Comparison of ENCODE assay signal across 7 cellular contexts in the genomic region with DNA sequence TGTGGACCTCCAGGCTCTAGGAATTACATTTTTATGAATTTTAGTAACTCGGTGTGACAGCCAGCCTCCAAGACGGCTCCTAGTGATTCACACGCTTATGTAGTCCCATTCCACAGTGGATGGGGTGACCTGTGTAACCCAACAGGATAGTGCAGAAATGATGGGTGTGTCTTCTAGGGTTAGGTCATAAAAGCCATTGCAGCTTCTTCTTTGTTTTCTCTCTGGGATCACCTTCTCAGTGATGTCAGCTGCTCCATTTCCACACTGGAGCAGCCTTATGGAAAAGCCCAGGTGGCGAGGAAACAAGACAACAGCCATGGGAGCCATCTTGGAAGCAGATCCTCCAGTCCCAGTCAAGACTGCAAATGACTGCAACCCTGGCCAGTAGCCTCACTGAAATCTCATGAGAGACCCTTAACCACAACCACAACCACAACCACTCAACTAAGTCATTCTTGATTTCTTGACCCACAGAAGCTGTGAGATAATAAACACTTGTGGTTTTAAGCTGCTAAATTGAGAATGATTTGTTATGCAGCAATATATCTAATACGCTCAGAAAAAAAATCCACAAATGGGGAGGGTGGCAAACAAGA. TPM values are rescaled to one million over a fixed set of nuclear protein-coding genes. Genes with fewer than 3 reads are reported as not detected.
DNase-seq lines count a peak whose midpoint lies in the region; ATAC-seq and TF ChIP-seq lines count a peak whose summit lies in the region.

No MANE protein-coding gene starts in this region.

- H3K36me3 ChIP-seq in HEK293 (ENCODE audit: control insufficient read depth in 2 of 2, insufficient read depth in 1 of 2, low read length in 2 of 2) (no peaks in the 10 kb centered on the region), prostate gland (no peaks in the 10 kb centered on the region), Caco-2 (ENCODE audit: control insufficient read depth, insufficient read depth, low read length) (no peaks in the 10 kb centered on the region)

- peaks cover 2% of the 10 kb centered on the region for H3K27me3 Mint-ChIP-seq in Caco-2 (ENCODE audit: insufficient read depth, unreplicated experiment)

- POLR2A ChIA-PET in HEK293 (lab: Yijun Ruan, JAX): no interaction called here
- POLR2A ChIA-PET in Caco-2 (lab: Charles Lee): interaction anchor here (0.6 kb wide), 1 partner anchor 310 kb away, joined by 3 read pairs; no protein-coding TSS in a partner anchor

- no peaks in the 10 kb centered on the region for H3K27me3 ChIP-seq in prostate gland (replicated peaks; ENCODE audit: insufficient read depth)
- H3K27me3 ChIP-seq in Caco-2 (replicated peaks; ENCODE audit: control insufficient read depth, insufficient read depth, low read length): no peaks in the 10 kb centered on the region

- intact Hi-C loops in prostate gland (cut with DNase I) (loop anchor here (10.0 kb wide), 1 partner anchor 53 kb away; a partner anchor contains a TSS), Caco-2 (cut with micrococcal nuclease; ENCODE audit: unreplicated experiment) (no loop called here)

- H3K4me3 Mint-ChIP-seq in Caco-2 (ENCODE audit: unreplicated experiment): no peak overlapping the region

- H3K4me1 ChIP-seq in HEK293 (ENCODE audit: control insufficient read depth, insufficient read depth, low read length) (no peaks in the 10 kb centered on the region), prostate gland (replicated peaks) (peaks cover 8% of the 10 kb centered on the region), Caco-2 (peaks cover 4% of the 10 kb centered on the region; the same call in 1 of the 2 replicates)

- peaks cover 22% of the 10 kb centered on the region for H3K36me3 Mint-ChIP-seq in Caco-2 (ENCODE audit: insufficient read depth, unreplicated experiment)

- no peak overlapping the region for H3K27ac ChIP-seq in HEK293 (ENCODE audit: extremely low read depth, low read depth, low read length)
- H3K27ac ChIP-seq in prostate gland: no peak overlapping the region

- CTCF ChIA-PET in HEK293 (lab: Yijun Ruan, JAX) (interaction anchor here (0.6 to 2.1 kb wide), 3 partner anchors 128 to 306 kb away, joined by 3 to 10 read pairs (median 3); no protein-coding TSS in a partner anchor), Caco-2 (lab: Charles Lee) (interaction anchor here (0.6 to 0.7 kb wide), 2 partner anchors 125 to 582 kb away, joined by 3 read pairs; no protein-coding TSS in a partner anchor)

- WGBS in prostate gland: 91% methylated on average over 5 of the region's 5 CpGs

- no peak for TF ChIP-seq CTCF in HEK293 (tag by site-specific recombination; IDR thresholded peaks at IDR 0.05)
- TF ChIP-seq CTCF in prostate gland (IDR thresholded peaks at IDR 0.05): no peak
- TF ChIP-seq CTCF in Caco-2 (IDR thresholded peaks at IDR 0.05; ENCODE audit: insufficient read depth in 1 of 2, low read depth in 1 of 2, low read length in 1 of 2, severe bottlenecking in 1 of 2, unreplicated experiment in 1 of 2): no peak

- ATAC-seq in GM18520 (IDR thresholded peaks at IDR 0.05; ENCODE audit: unreplicated experiment): peak; percentile 41

- no peak overlapping the region for H3K27ac Mint-ChIP-seq in Caco-2 (ENCODE audit: unreplicated experiment)

- H3K4me3 ChIP-seq in HEK293 (ENCODE audit: low read depth, low read length) (no peak overlapping the region), prostate gland (no peak overlapping the region), Caco-2 (ENCODE audit: low read depth, low read length) (no peak overlapping the region)

- no TSS peak for BruUV-seq in Caco-2 (replicated peaks; lab: Mats Ljungman, UMichigan)

- peaks cover 20% of the 10 kb centered on the region for H3K9me3 Mint-ChIP-seq in Caco-2 (ENCODE audit: unreplicated experiment)

- H3K9me3 ChIP-seq in HEK293 (ENCODE audit: control insufficient read depth, insufficient read depth, low read depth, low read length) (no peaks in the 10 kb centered on the region), prostate gland (no peaks in the 10 kb centered on the region), Caco-2 (0 out of 2 replicates have a peak, but pooled peaks cover 4% of the 10 kb centered on the region)

- peaks cover 7% of the 10 kb centered on the region for H3K4me1 Mint-ChIP-seq in Caco-2 (ENCODE audit: low read depth, unreplicated experiment)

- DNase-seq in RPMI7951 (ENCODE audit: low read depth): peak; percentile 29
- DNase-seq in kidney tubule cell (ENCODE audit: low spot score): peak; percentile 25
- no peak for DNase-seq in erythroblast (lab: John Stamatoyannopoulos, UW)
- DNase-seq in prostate gland (ENCODE audit: low spot score): no peak
- DNase-seq in Caco-2: no peak

- no peak for TF ChIP-seq POLR2A in erythroblast (IDR thresholded peaks at IDR 0.05; ENCODE audit: low read length)
- TF ChIP-seq POLR2A in prostate gland (IDR thresholded peaks at IDR 0.05): no peak

TF ChIP-seq in HEK293, 187 proteins besides CTCF, POLR2A, EP300 and RAD21:
- TF ChIP-seq ZNF350 (tag by site-specific recombination; IDR thresholded peaks at IDR 0.05): peak; percentile 55; the same call in 1 of the 2 replicates
- TF ChIP-seq ZNF677 (tag by site-specific recombination; IDR thresholded peaks at IDR 0.05): no peak

RNA-seq across cellular contexts. Expression of a gene that starts 5.1 kb away (rescaled TPM):
- total RNA-seq in RPMI7951 (2014; rRNA removed; shearing (Covaris generic)): 53.5 and 70.5 TPM in 2 replicates
- total RNA-seq in prostate gland (10 to 100 TPM; 30.0 to 58.5 TPM), Caco-2 (2022) (61.3 and 70.9 TPM in 2 replicates)

RNA-seq across cellular contexts. Expression of a gene that starts 49.0 kb away (rescaled TPM):
- 65.5 and 66.9 TPM in 2 replicates for total RNA-seq in RPMI7951 (2014; rRNA removed; shearing (Covaris generic))
- total RNA-seq in prostate gland: 10 to 100 TPM; 40.8 to 66.9 TPM
- 35.1 and 38.7 TPM in 2 replicates for total RNA-seq in Caco-2 (2022)

RNA-seq across cellular contexts. Expression of a gene that starts 59.9 kb away (rescaled TPM):
- not detected in 2 replicates for total RNA-seq in RPMI7951 (2014; rRNA removed; shearing (Covaris generic))
- total RNA-seq in prostate gland (1 to 10 TPM in 1 of 2 donors, under 1 TPM in 1; 0.82 to 1.4 TPM), Caco-2 (2022) (not detected in 2 replicates)

Comparison
In these comparisons a context has a peak if more than half of its experiments do, and no peak if none do; other contexts are left out.
1. DNase-seq: peak in RPMI7951 (single experiment) and kidney tubule cell (single experiment); none in erythroblast (0 of 2), prostate gland (single experiment) and Caco-2 (0 of 2).